8 cellular contexts compared by ENCODE assay signal in the genomic region with DNA sequence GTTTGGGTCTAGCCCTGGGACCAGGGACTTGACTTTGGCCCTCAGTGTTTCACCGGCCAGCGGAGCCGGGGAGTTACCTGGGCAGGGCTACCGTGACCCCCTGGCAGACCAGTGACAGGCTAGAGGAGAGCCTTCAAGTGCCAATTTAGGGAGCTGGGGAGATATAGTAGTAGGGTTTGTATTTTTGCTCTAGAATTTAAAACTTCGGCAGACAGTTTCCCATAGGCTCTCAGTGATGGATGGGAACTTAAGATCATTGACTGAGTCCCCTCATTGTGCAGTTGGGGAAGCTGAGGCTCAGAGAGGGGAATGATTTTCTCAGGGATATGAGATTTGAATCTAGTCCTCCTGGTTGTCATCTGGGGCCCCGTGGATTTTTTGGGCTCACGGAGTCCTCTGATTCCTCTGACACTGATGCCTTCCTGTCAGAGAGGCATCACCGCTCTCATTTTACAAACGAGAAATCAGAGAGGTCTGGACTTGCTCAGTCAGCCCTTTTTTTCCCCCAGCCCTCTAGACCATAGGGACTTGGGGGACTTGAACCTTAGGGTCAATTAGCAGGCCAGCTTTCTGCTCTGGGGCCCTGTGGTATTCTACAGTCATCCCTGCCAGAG. TPM values are rescaled to one million over a fixed set of nuclear protein-coding genes. Genes with fewer than 3 reads are reported as not detected.
DNase-seq lines count a peak whose midpoint lies in the region; ATAC-seq and TF ChIP-seq lines count a peak whose summit lies in the region.

No MANE protein-coding gene starts in this region.

- peak overlapping the region in 1 of 2 experiments; percentile 86; a peak in 2 of 4 replicates for H3K4me3 ChIP-seq in SK-N-SH (ENCODE audit: low read depth in 2 of 2, low read length in 1 of 2)
- no peak overlapping the region for H3K4me3 ChIP-seq in SU-DHL-6 (ENCODE audit: insufficient read depth, low read length, poor library complexity, severe bottlenecking)
- peak overlapping the region; percentile 54 to 63 (median 59) for H3K4me3 ChIP-seq in stomach

- DNase-seq in SK-N-SH (no peak), glutamatergic neuron (no peak), stomach (no peak), C1 segment of cervical spinal cord (lab: John Stamatoyannopoulos, UW) (no peak), amniotic stem cell (lab: John Stamatoyannopoulos, UW) (no peak)

- ATAC-seq in SK-N-SH treated with all-trans-retinoic acid at 6 μM for 48 hours, result no peak; the same call in 2 of the 3 replicates
- ATAC-seq in HG02840 (IDR thresholded peaks at IDR 0.05; ENCODE audit: low FRiP score, unreplicated experiment), result no peak

- H3K27ac ChIP-seq in SK-N-SH (ENCODE audit: low read depth in 2 of 2, low read length in 1 of 2), result peak overlapping the region; percentile 40 to 97; a peak in 3 of 4 replicates
- H3K27ac ChIP-seq in SU-DHL-6 (ENCODE audit: low read depth, low read length), result no peak overlapping the region
- peak overlapping the region in 4 of 5 donors; percentile 82 to 95 (median 90) for H3K27ac ChIP-seq in stomach

- H3K4me1 ChIP-seq in SK-N-SH (ENCODE audit: control insufficient read depth in 1 of 2, insufficient read depth in 2 of 2, low read depth in 1 of 2, low read length in 1 of 2) (peaks cover 11 to 31% of the 10 kb centered on the region in 2 experiments; a peak in 3 of 4 replicates), stomach (peaks cover 30 to 52% (median 39%) of the 10 kb centered on the region in 4 donors)

- H3K79me2 ChIP-seq in SK-N-SH (ENCODE audit: insufficient read depth) (no peaks in the 10 kb centered on the region), SU-DHL-6 (ENCODE audit: insufficient read depth, low read length) (no peaks in the 10 kb centered on the region)

- H3F3A ChIP-seq in SK-N-SH (replicated peaks; ENCODE audit: insufficient read depth) (peaks cover 5% of the 10 kb centered on the region), SU-DHL-6 (ENCODE audit: insufficient read depth) (peaks cover 7% of the 10 kb centered on the region; the same call in 1 of the 2 replicates)

- TF ChIP-seq RAD21 in SK-N-SH (IDR thresholded peaks at IDR 0.05; ENCODE audit: low read length), result no peak

- POLR2A ChIA-PET in SK-N-SH (lab: Yijun Ruan, JAX), result interaction anchor here (0.6 to 1.5 kb wide), 6 partner anchors 10 to 364 kb away, joined by 3 to 21 read pairs (median 4); partner anchors contain the start of gene SSBP3

- TF ChIP-seq POLR2A in stomach (IDR thresholded peaks at IDR 0.05), result no peak

- H3K4me3 Mint-ChIP-seq in glutamatergic neuron (ENCODE audit: unreplicated experiment), result peak overlapping the region; percentile 56

- CTCF ChIA-PET in SK-N-SH (lab: Yijun Ruan, JAX), result interaction anchor here (0.5 to 3.9 kb wide), 84 partner anchors 9 to 530 kb away, joined by 3 to 75 read pairs (median 4); partner anchors contain the start of genes ACOT11, CYB5RL, MRPL37 and SSBP3

- WGBS in SK-N-SH (ENCODE audit: low lambda C conversion rate), result 51% methylated on average over 5 of the region's 9 CpGs
- 17 to 24% (median 19%) methylated on average over 9 of the region's 9 CpGs for WGBS in stomach, 5 donors

- H3K9me3 ChIP-seq in SK-N-SH, result no peaks in the 10 kb centered on the region
- H3K9me3 ChIP-seq in SU-DHL-6 (ENCODE audit: insufficient read depth, low read length), result no peaks in the 10 kb centered on the region
- no peaks in the 10 kb centered on the region for H3K9me3 ChIP-seq in stomach

- peaks cover 3% of the 10 kb centered on the region for H3K9me3 Mint-ChIP-seq in glutamatergic neuron (ENCODE audit: unreplicated experiment)

- intact Hi-C loops in stomach (cut with DNase I; ENCODE audit: low total_unique reads), result loop anchor here (5.0 to 10.0 kb wide), 2 partner anchors 77 to 365 kb away; no protein-coding TSS in a partner anchor

- no peaks in the 10 kb centered on the region for H3K36me3 Mint-ChIP-seq in glutamatergic neuron (ENCODE audit: unreplicated experiment)

- H3K4me1 Mint-ChIP-seq in glutamatergic neuron (ENCODE audit: low read depth, unreplicated experiment), result peaks cover 33% of the 10 kb centered on the region

- TF ChIP-seq CTCF in SK-N-SH (IDR thresholded peaks at IDR 0.05), result no peak; the same call in 1 of the 2 replicates
- TF ChIP-seq CTCF in SU-DHL-6 (IDR thresholded peaks at IDR 0.05; ENCODE audit: insufficient read depth, low read length, poor library complexity, severe bottlenecking), result no peak
- TF ChIP-seq CTCF in glutamatergic neuron (IDR thresholded peaks at IDR 0.05; ENCODE audit: partially characterized antibody, unreplicated experiment), result peak; percentile 60
- TF ChIP-seq CTCF in stomach (IDR thresholded peaks at IDR 0.05), result peak in 1 of 7 experiments; percentile 56

- peak overlapping the region; percentile 98 for H3K4me2 ChIP-seq in SK-N-SH
- peak overlapping the region; percentile 69 for H3K4me2 ChIP-seq in SU-DHL-6 (ENCODE audit: low read depth, low read length, poor library complexity, severe bottlenecking)

- H2AFZ ChIP-seq in SK-N-SH (ENCODE audit: low read depth), result 0 out of 2 replicates have a peak overlapping the region, but pooled peaks have one; percentile 22
- no peak overlapping the region for H2AFZ ChIP-seq in SU-DHL-6 (ENCODE audit: low read depth, low read length, severe bottlenecking)

- H3K9me2 ChIP-seq in SK-N-SH (no peaks in the 10 kb centered on the region), SU-DHL-6 (replicated peaks; ENCODE audit: insufficient read depth, low read length) (no peaks in the 10 kb centered on the region)

- H3K27me3 Mint-ChIP-seq in glutamatergic neuron (ENCODE audit: unreplicated experiment), result peaks cover 6% of the 10 kb centered on the region

- no peak for TF ChIP-seq EP300 in SK-N-SH (IDR thresholded peaks at IDR 0.05; ENCODE audit: borderline replicate concordance in 1 of 2, low read depth in 1 of 2, low read length in 1 of 2)
- no peak for TF ChIP-seq EP300 in stomach (IDR thresholded peaks at IDR 0.05)

- H3K9ac ChIP-seq in SK-N-SH, result peak overlapping the region; percentile 93; the same call in 1 of the 2 replicates
- peak overlapping the region; percentile 50 for H3K9ac ChIP-seq in SU-DHL-6 (ENCODE audit: low read length)

- no peaks in the 10 kb centered on the region for H3K36me3 ChIP-seq in SK-N-SH (replicated peaks in 1 of 2; ENCODE audit: control insufficient read depth in 1 of 2, insufficient read depth in 2 of 2, low read length in 1 of 2)
- no peaks in the 10 kb centered on the region for H3K36me3 ChIP-seq in SU-DHL-6 (ENCODE audit: low read length)
- H3K36me3 ChIP-seq in stomach, result no peaks in the 10 kb centered on the region

- H3K27me3 ChIP-seq in SK-N-SH (ENCODE audit: insufficient read depth) (no peaks in the 10 kb centered on the region), SU-DHL-6 (ENCODE audit: low read length) (no peaks in the 10 kb centered on the region), stomach (no peaks in the 10 kb centered on the region)

- H4K20me1 ChIP-seq in SK-N-SH (ENCODE audit: insufficient read depth) (no peaks in the 10 kb centered on the region), SU-DHL-6 (ENCODE audit: low read depth, low read length) (no peaks in the 10 kb centered on the region)

- peak overlapping the region; percentile 17 for H3K27ac Mint-ChIP-seq in glutamatergic neuron (ENCODE audit: unreplicated experiment)

TF ChIP-seq in SK-N-SH treated with all-trans-retinoic acid at 6 μM for 48 hours, 23 proteins besides CTCF, POLR2A, EP300 and RAD21:
- TF ChIP-seq, protein P1, sequence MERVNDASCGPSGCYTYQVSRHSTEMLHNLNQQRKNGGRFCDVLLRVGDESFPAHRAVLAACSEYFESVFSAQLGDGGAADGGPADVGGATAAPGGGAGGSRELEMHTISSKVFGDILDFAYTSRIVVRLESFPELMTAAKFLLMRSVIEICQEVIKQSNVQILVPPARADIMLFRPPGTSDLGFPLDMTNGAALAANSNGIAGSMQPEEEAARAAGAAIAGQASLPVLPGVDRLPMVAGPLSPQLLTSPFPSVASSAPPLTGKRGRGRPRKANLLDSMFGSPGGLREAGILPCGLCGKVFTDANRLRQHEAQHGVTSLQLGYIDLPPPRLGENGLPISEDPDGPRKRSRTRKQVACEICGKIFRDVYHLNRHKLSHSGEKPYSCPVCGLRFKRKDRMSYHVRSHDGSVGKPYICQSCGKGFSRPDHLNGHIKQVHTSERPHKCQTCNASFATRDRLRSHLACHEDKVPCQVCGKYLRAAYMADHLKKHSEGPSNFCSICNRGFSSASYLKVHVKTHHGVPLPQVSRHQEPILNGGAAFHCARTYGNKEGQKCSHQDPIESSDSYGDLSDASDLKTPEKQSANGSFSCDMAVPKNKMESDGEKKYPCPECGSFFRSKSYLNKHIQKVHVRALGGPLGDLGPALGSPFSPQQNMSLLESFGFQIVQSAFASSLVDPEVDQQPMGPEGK (CRISPR knock-in tag; IDR thresholded peaks at IDR 0.05; ENCODE audit: borderline replicate concordance), result no peak
TF ChIP-seq in SK-N-SH treated with all-trans-retinoic acid at 6 μM for 48 hours: peak in this region for 0.

RNA-seq across cellular contexts. Expression of gene ACOT11, which starts 58.3 kb away (rescaled TPM):
- polyA plus RNA-seq in SK-N-SH (2012; rRNA removed) (6.9 and 7.2 TPM in 2 replicates), stomach (10 to 100 TPM in 1 of 3 donors, 1 to 10 TPM in 2; 5.5 to 14.7 (median 6.0) TPM)
- polyA plus RNA-seq in SK-N-SH (2012; cell fraction: cytosol; rRNA removed), result 2.2 and 3.3 TPM in 2 replicates
- polyA plus RNA-seq in SK-N-SH (2012; cell fraction: nucleus; rRNA removed), result 18.0 and 20.4 TPM in 2 replicates
- total RNA-seq in glutamatergic neuron (ENCODE audit: unreplicated experiment) (0.32 TPM), stomach (10 to 100 TPM; 13.9 to 87.0 (median 39.1) TPM)

Comparison
In these comparisons a context has a peak if more than half of its experiments do, and no peak if none do; other contexts are left out.
1. RNA of gene ACOT11, which starts 58.3 kb away (total RNA-seq): 13.9 to 87.0 TPM in stomach; 0.32 TPM in glutamatergic neuron (single experiment); every median in the first group is over 10 times any median in the second.